ENCODE assay signal across 25 cellular contexts in genomic region chr17:27741971-27742370, GRCh38. TPM values are rescaled to one million over a fixed set of nuclear protein-coding genes. Genes with fewer than 3 reads are reported as not detected.
"Had no signal": no experiment of that assay in that cellular context is flagged by ENCODE, and none has a peak within 500 bp of the region (broad histone marks: within the 10 kb centered on the region; RNA-seq: fewer than 3 reads in every experiment).

No MANE protein-coding gene starts in this region.

- H3K36me3 Mint-ChIP-seq: naive B cell; stimulated activated naive B cell treated with anti-CD40 and anti-IgM and Interleukin-4, amounts not matched to agents 10 μg/mL and 1 μg/mL and 100 μg/mL, for 72 hours had no signal

- H3K9ac ChIP-seq: parathyroid adenoma had no signal

- H2AFZ ChIP-seq: parathyroid adenoma had no signal

- H3K4me1 ChIP-seq: left ventricle myocardium inferior, parathyroid adenoma, prostate gland, testis, tibial nerve, upper lobe of right lung had no signal

- H3K27me3 Mint-ChIP-seq: central memory CD8-positive, alpha-beta T cell; stimulated activated naive CD8-positive, alpha-beta T cell treated with anti-CD3 and anti-CD28 coated beads, Interleukin-15, amount 100 ng/mL, for 72 hours had no signal

- DNase-seq: effector memory CD8-positive, alpha-beta T cell; erythroblast; foreskin melanocyte; hippocampal formation; left ventricle myocardium inferior; mesendoderm; naive B cell; occipital lobe; spleen; stimulated activated CD4-positive, alpha-beta T cell treated with anti-CD3 and anti-CD28 coated beads, Interleukin-15, amount 100 ng/mL, for 24 hours; stimulated activated CD4-positive, alpha-beta T cell treated with anti-CD3 and anti-CD28 coated beads, Interleukin-1b, Interleukin-23, amount 100 ng/mL, for 48 hours; stimulated activated CD4-positive, alpha-beta T cell treated with anti-CD3 and anti-CD28 coated beads, Interleukin-4, amount 100 ng/mL, for 4 hours; stimulated activated naive B cell treated with anti-CD40 and anti-IgM and Interleukin-4, amounts not matched to agents 10 μg/mL and 1 μg/mL and 100 μg/mL, for 72 hours; stimulated activated naive CD8-positive, alpha-beta T cell treated with anti-CD3 and anti-CD28 coated beads, Interleukin-15, amount 100 ng/mL, for 72 hours; testis; upper lobe of right lung had no signal

- H3K4me3 Mint-ChIP-seq: central memory CD8-positive, alpha-beta T cell; effector memory CD8-positive, alpha-beta T cell; naive B cell; nephron; stimulated activated naive B cell treated with anti-CD40 and anti-IgM and Interleukin-4, amounts not matched to agents 10 μg/mL and 1 μg/mL and 100 μg/mL, for 72 hours; stimulated activated naive CD8-positive, alpha-beta T cell treated with anti-CD3 and anti-CD28 coated beads, Interleukin-15, amount 100 ng/mL, for 72 hours had no signal

- ATAC-seq: effector memory CD8-positive, alpha-beta T cell; sciatic nerve; stimulated activated naive B cell treated with anti-CD40 and anti-IgM and Interleukin-4, amounts not matched to agents 10 μg/mL and 1 μg/mL and 100 μg/mL, for 72 hours; stimulated activated naive CD8-positive, alpha-beta T cell treated with anti-CD3 and anti-CD28 coated beads, Interleukin-15, amount 100 ng/mL, for 72 hours had no signal

- H3K27ac Mint-ChIP-seq: naive B cell; nephron; stimulated activated naive B cell treated with anti-CD40 and anti-IgM and Interleukin-4, amounts not matched to agents 10 μg/mL and 1 μg/mL and 100 μg/mL, for 72 hours; stimulated activated naive CD8-positive, alpha-beta T cell treated with anti-CD3 and anti-CD28 coated beads, Interleukin-15, amount 100 ng/mL, for 72 hours had no signal

- H3K4me1 Mint-ChIP-seq: central memory CD8-positive, alpha-beta T cell; nephron; stimulated activated naive CD8-positive, alpha-beta T cell treated with anti-CD3 and anti-CD28 coated beads, Interleukin-15, amount 100 ng/mL, for 72 hours had no signal

- H3K27me3 ChIP-seq: spleen, testis, tibial nerve, upper lobe of right lung had no signal

- H3K27ac ChIP-seq: left ventricle myocardium inferior, parathyroid adenoma, prostate gland, spleen, testis, tibial nerve, upper lobe of right lung had no signal

- H3K79me2 ChIP-seq: parathyroid adenoma had no signal

- H3K9me3 Mint-ChIP-seq: central memory CD8-positive, alpha-beta T cell; effector memory CD8-positive, alpha-beta T cell; naive B cell; nephron; stimulated activated naive B cell treated with anti-CD40 and anti-IgM and Interleukin-4, amounts not matched to agents 10 μg/mL and 1 μg/mL and 100 μg/mL, for 72 hours; stimulated activated naive CD8-positive, alpha-beta T cell treated with anti-CD3 and anti-CD28 coated beads, Interleukin-15, amount 100 ng/mL, for 72 hours had no signal

- H3K4me3 ChIP-seq: left ventricle myocardium inferior, lung, prostate gland, spleen, testis, tibial nerve, upper lobe of right lung had no signal

- H3K9me3 ChIP-seq: left ventricle myocardium inferior, prostate gland, spleen, testis, tibial nerve, upper lobe of right lung had no signal

RNA-seq across cellular contexts. Expression of gene NOS2, which starts 58.4 kb away (rescaled TPM):
- total RNA-seq: endothelial cell of umbilical vein, renal cortical epithelial cell had no signal
